ENCODE assay signal across 28 cellular contexts in the genomic region with DNA sequence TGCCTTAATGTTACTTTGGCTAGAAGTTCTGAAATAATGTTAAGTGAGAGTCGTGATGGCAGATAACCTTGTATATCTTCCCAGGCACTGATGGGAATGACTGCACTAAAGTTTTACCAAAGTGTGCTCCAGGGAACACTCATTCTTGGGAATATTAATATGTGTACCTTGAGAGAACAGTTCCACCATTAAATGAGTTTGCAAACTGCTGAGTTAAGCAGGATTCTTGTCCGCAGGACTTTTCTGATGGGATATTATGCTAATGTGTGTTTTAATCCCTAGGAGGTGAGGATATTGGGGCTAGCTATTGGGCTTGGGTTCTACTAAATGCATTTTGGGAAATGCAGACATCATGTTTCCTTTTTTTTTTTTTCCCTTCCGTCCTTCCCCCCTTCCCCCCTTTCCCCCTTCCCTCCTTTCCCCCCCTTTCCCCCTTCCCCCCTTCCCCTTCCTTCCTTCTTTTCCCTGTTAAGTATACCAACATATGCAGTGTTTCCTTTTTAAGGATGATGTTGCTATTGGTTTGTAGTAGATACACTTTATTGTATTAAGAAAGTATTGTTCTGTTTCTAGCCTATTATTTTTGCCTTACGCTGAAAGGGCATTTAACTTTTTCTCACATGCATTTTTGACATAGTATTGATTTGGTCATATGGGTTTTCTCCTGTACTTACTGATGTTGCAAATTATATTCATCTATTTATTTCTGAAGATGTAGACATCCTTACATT. TPM values are rescaled to one million over a fixed set of nuclear protein-coding genes. Genes with fewer than 3 reads are reported as not detected.
DNase-seq lines count a peak whose midpoint lies in the region; ATAC-seq lines count a peak whose summit lies in the region.
"Had no signal": no experiment of that assay in that cellular context is flagged by ENCODE, and none has a peak within 500 bp of the region (broad histone marks: within the 10 kb centered on the region; RNA-seq: fewer than 3 reads in every experiment).

No MANE protein-coding gene starts in this region.

- peaks cover 25% of the 10 kb centered on the region for H3K36me3 Mint-ChIP-seq in CD4-positive, CD25-positive, alpha-beta regulatory T cell
- peaks cover 0 to 23% (median 3%) of the 10 kb centered on the region in 3 donors for H3K36me3 Mint-ChIP-seq in CD8-positive, alpha-beta memory T cell
- H3K36me3 Mint-ChIP-seq in central memory CD8-positive, alpha-beta T cell (ENCODE audit: insufficient read depth): peaks cover 14% of the 10 kb centered on the region
- H3K36me3 Mint-ChIP-seq in natural killer cell treated with Interleukin-12 subunit alpha and Interleukin-12 subunit beta and Interleukin-15 and Interleukin-18, amount 100 ng/mL, for 72 hours: peaks cover 4% of the 10 kb centered on the region

- peaks cover 25% of the 10 kb centered on the region; the same call in 1 of the 2 replicates for H3K79me2 ChIP-seq in Karpas-422 (ENCODE audit: low read length)

- no peaks in the 10 kb centered on the region for H3K4me1 ChIP-seq in CD4-positive, CD25-positive, alpha-beta regulatory T cell (ENCODE audit: control insufficient read depth, insufficient read depth, low read length, poor library complexity, severe bottlenecking)
- no peaks in the 10 kb centered on the region for H3K4me1 ChIP-seq in CD8-positive, alpha-beta memory T cell (ENCODE audit: insufficient read depth, low read length)
- peaks cover 13% of the 10 kb centered on the region for H3K4me1 ChIP-seq in Karpas-422 (ENCODE audit: low read length)
- H3K4me1 ChIP-seq: foreskin keratinocyte, sigmoid colon, transverse colon had no signal

- no peak for DNase-seq in CD4-positive, CD25-positive, alpha-beta regulatory T cell
- no peak for DNase-seq in CD8-positive, alpha-beta memory T cell
- DNase-seq in central memory CD8-positive, alpha-beta T cell (ENCODE audit: low spot score in 2 of 2): no peak
- DNase-seq in natural killer cell treated with Interleukin-12 subunit alpha and Interleukin-12 subunit beta and Interleukin-15 and Interleukin-18, amount 100 ng/mL, for 72 hours (ENCODE audit: low spot score): no peak
- no peak for DNase-seq in NCI-H2029 (lab: John Stamatoyannopoulos, UW)
- no peak for DNase-seq in SHP77 treated with DMSO at 0.1 percent for 48 hours (lab: John Stamatoyannopoulos, UW)
- no peak for DNase-seq in Karpas-422
- DNase-seq: activated CD4-positive, alpha-beta T cell treated with anti-CD3 and anti-CD28 coated beads for 1 hour; activated CD8-positive, alpha-beta memory T cell treated with anti-CD3 and anti-CD28 coated beads, Interleukin-2, amount 10 ng/mL, durations not matched to agents 7 days and 5 days; DMS79; effector CD4-positive, alpha-beta T cell; foreskin keratinocyte; GF-D8; midbrain; NCI-H1694; NCI-H2171 treated with DMSO at 0.1 percent for 48 hours; NCI-H524 treated with DMSO at 0.1 percent for 48 hours; NK-92 treated with Interleukin-12 subunit alpha and Interleukin-12 subunit beta, amount 100 ng/mL, for 24 hours; PC-9; posterior cingulate gyrus; Right ventricle myocardium superior; sigmoid colon; SW 1271; transverse colon had no signal

- CTCF ChIA-PET in CD8-positive, alpha-beta memory T cell (lab: Charles Lee): no interaction called here

- peak overlapping the region in 2 of 3 donors; percentile 4 to 57 for H3K27ac Mint-ChIP-seq in CD4-positive, CD25-positive, alpha-beta regulatory T cell
- H3K27ac Mint-ChIP-seq in CD8-positive, alpha-beta memory T cell: peak overlapping the region in 7 of 8 donors; percentile 5 to 89 (median 85)
- H3K27ac Mint-ChIP-seq in central memory CD8-positive, alpha-beta T cell (ENCODE audit: low read depth): peak overlapping the region; percentile 79
- H3K27ac Mint-ChIP-seq in natural killer cell treated with Interleukin-12 subunit alpha and Interleukin-12 subunit beta and Interleukin-15 and Interleukin-18, amount 100 ng/mL, for 72 hours: peak overlapping the region; percentile 42 to 63
- H3K27ac Mint-ChIP-seq: activated CD8-positive, alpha-beta memory T cell treated with anti-CD3 and anti-CD28 coated beads, Interleukin-2, amount 10 ng/mL, durations not matched to agents 7 days and 5 days; activated T-helper 1 cell treated with anti-CD3 and anti-CD28 coated beads, Interleukin-12 subunit alpha, Interleukin-12 subunit beta, Interleukin-2, Interleukin-4 antibody, amounts not matched to agents 30 ng/mL and 10 ng/mL and 1 ng/mL, durations not matched to agents 14 hours and 24 hours and 36 hours had no signal

- no peak overlapping the region for H3K4me3 Mint-ChIP-seq in CD4-positive, CD25-positive, alpha-beta regulatory T cell
- H3K4me3 Mint-ChIP-seq in CD8-positive, alpha-beta memory T cell: no peak overlapping the region
- no peak overlapping the region for H3K4me3 Mint-ChIP-seq in central memory CD8-positive, alpha-beta T cell
- no peak overlapping the region for H3K4me3 Mint-ChIP-seq in natural killer cell treated with Interleukin-12 subunit alpha and Interleukin-12 subunit beta and Interleukin-15 and Interleukin-18, amount 100 ng/mL, for 72 hours
- H3K4me3 Mint-ChIP-seq: activated CD8-positive, alpha-beta memory T cell treated with anti-CD3 and anti-CD28 coated beads, Interleukin-2, amount 10 ng/mL, durations not matched to agents 7 days and 5 days; activated T-helper 1 cell treated with anti-CD3 and anti-CD28 coated beads, Interleukin-12 subunit alpha, Interleukin-12 subunit beta, Interleukin-2, Interleukin-4 antibody, amounts not matched to agents 30 ng/mL and 10 ng/mL and 1 ng/mL, durations not matched to agents 14 hours and 24 hours and 36 hours; GM23338 had no signal

- H3K4me2 ChIP-seq in Karpas-422 (ENCODE audit: low read depth, low read length, poor library complexity, severe bottlenecking): no peak overlapping the region
- H3K4me2 ChIP-seq: GM23338, PC-9 had no signal

- no peaks in the 10 kb centered on the region for H3K27me3 Mint-ChIP-seq in CD4-positive, CD25-positive, alpha-beta regulatory T cell
- H3K27me3 Mint-ChIP-seq in CD8-positive, alpha-beta memory T cell: no peaks in the 10 kb centered on the region
- H3K27me3 Mint-ChIP-seq in central memory CD8-positive, alpha-beta T cell: no peaks in the 10 kb centered on the region
- H3K27me3 Mint-ChIP-seq in natural killer cell treated with Interleukin-12 subunit alpha and Interleukin-12 subunit beta and Interleukin-15 and Interleukin-18, amount 100 ng/mL, for 72 hours: no peaks in the 10 kb centered on the region
- H3K27me3 Mint-ChIP-seq: activated CD8-positive, alpha-beta memory T cell treated with anti-CD3 and anti-CD28 coated beads, Interleukin-2, amount 10 ng/mL, durations not matched to agents 7 days and 5 days had no signal

- H4K20me1 ChIP-seq in Karpas-422 (ENCODE audit: insufficient read depth, low read depth, low read length): 0 out of 2 replicates have a peak, but pooled peaks cover 6% of the 10 kb centered on the region

- ATAC-seq in CD4-positive, CD25-positive, alpha-beta regulatory T cell (ENCODE audit: low read depth in 2 of 2): no peak
- ATAC-seq in central memory CD8-positive, alpha-beta T cell (replicated peaks; ENCODE audit: extremely low read depth, poor library complexity, severe bottlenecking): no peak
- no peak for ATAC-seq in natural killer cell treated with Interleukin-12 subunit alpha and Interleukin-12 subunit beta and Interleukin-15 and Interleukin-18, amount 100 ng/mL, for 72 hours
- ATAC-seq: activated CD8-positive, alpha-beta memory T cell treated with anti-CD3 and anti-CD28 coated beads, Interleukin-2, amount 10 ng/mL, durations not matched to agents 7 days and 5 days; esophagus mucosa; foreskin keratinocyte; GM23338; left lobe of liver had no signal

- POLR2A ChIA-PET in CD8-positive, alpha-beta memory T cell (lab: Charles Lee): no interaction called here

- no peaks in the 10 kb centered on the region for H3K9me2 ChIP-seq in Karpas-422 (replicated peaks; ENCODE audit: insufficient read depth, low read length)

- no peaks in the 10 kb centered on the region for H3K9me3 ChIP-seq in CD4-positive, CD25-positive, alpha-beta regulatory T cell (ENCODE audit: control insufficient read depth in 2 of 2, low read length in 2 of 2)
- no peaks in the 10 kb centered on the region for H3K9me3 ChIP-seq in CD8-positive, alpha-beta memory T cell (ENCODE audit: low read length)
- no peaks in the 10 kb centered on the region for H3K9me3 ChIP-seq in Karpas-422 (ENCODE audit: low read length)
- H3K9me3 ChIP-seq: sigmoid colon, transverse colon had no signal

- H3K4me3 ChIP-seq in CD4-positive, CD25-positive, alpha-beta regulatory T cell (ENCODE audit: low read depth, low read length): no peak overlapping the region
- no peak overlapping the region for H3K4me3 ChIP-seq in CD8-positive, alpha-beta memory T cell (ENCODE audit: low read length)
- H3K4me3 ChIP-seq in Karpas-422 (ENCODE audit: low read length): no peak overlapping the region
- H3K4me3 ChIP-seq: GM23338, PC-9, sigmoid colon, transverse colon had no signal

- no peaks in the 10 kb centered on the region for H3K27me3 ChIP-seq in CD4-positive, CD25-positive, alpha-beta regulatory T cell (ENCODE audit: control insufficient read depth, insufficient read depth, low read length)
- no peaks in the 10 kb centered on the region for H3K27me3 ChIP-seq in CD8-positive, alpha-beta memory T cell (ENCODE audit: insufficient read depth, low read length, poor library complexity, severe bottlenecking)
- H3K27me3 ChIP-seq in Karpas-422 (ENCODE audit: low read length): no peaks in the 10 kb centered on the region
- H3K27me3 ChIP-seq: foreskin keratinocyte, sigmoid colon, transverse colon had no signal

- no peak overlapping the region for H3K27ac ChIP-seq in CD4-positive, CD25-positive, alpha-beta regulatory T cell (ENCODE audit: insufficient read depth, low read length, poor library complexity, severe bottlenecking)
- no peak overlapping the region for H3K27ac ChIP-seq in CD8-positive, alpha-beta memory T cell (ENCODE audit: low read depth, low read length)
- H3K27ac ChIP-seq in Karpas-422 (ENCODE audit: low read length): no peak overlapping the region
- H3K27ac ChIP-seq: foreskin keratinocyte, PC-9, sigmoid colon, transverse colon had no signal

- peaks cover 17 to 34% (median 33%) of the 10 kb centered on the region in 4 donors for H3K4me1 Mint-ChIP-seq in CD4-positive, CD25-positive, alpha-beta regulatory T cell
- peaks cover 41 to 53% (median 51%) of the 10 kb centered on the region in 3 donors for H3K4me1 Mint-ChIP-seq in CD8-positive, alpha-beta memory T cell
- H3K4me1 Mint-ChIP-seq in central memory CD8-positive, alpha-beta T cell: peaks cover 44% of the 10 kb centered on the region
- peaks cover 43 to 44% of the 10 kb centered on the region in 2 donors for H3K4me1 Mint-ChIP-seq in natural killer cell treated with Interleukin-12 subunit alpha and Interleukin-12 subunit beta and Interleukin-15 and Interleukin-18, amount 100 ng/mL, for 72 hours (ENCODE audit: low read depth in 2 of 2)

- H3K9me3 Mint-ChIP-seq in CD4-positive, CD25-positive, alpha-beta regulatory T cell: peaks cover 0 to 2% (median 0%) of the 10 kb centered on the region in 7 donors
- H3K9me3 Mint-ChIP-seq in CD8-positive, alpha-beta memory T cell: no peaks in the 10 kb centered on the region
- no peaks in the 10 kb centered on the region for H3K9me3 Mint-ChIP-seq in central memory CD8-positive, alpha-beta T cell
- H3K9me3 Mint-ChIP-seq in natural killer cell treated with Interleukin-12 subunit alpha and Interleukin-12 subunit beta and Interleukin-15 and Interleukin-18, amount 100 ng/mL, for 72 hours: no peaks in the 10 kb centered on the region
- H3K9me3 Mint-ChIP-seq: activated T-helper 1 cell treated with anti-CD3 and anti-CD28 coated beads, Interleukin-12 subunit alpha, Interleukin-12 subunit beta, Interleukin-2, Interleukin-4 antibody, amounts not matched to agents 30 ng/mL and 10 ng/mL and 1 ng/mL, durations not matched to agents 14 hours and 24 hours and 36 hours had no signal

- H3K36me3 ChIP-seq in CD4-positive, CD25-positive, alpha-beta regulatory T cell (ENCODE audit: control insufficient read depth, insufficient read depth, low read length): peaks cover 17% of the 10 kb centered on the region
- H3K36me3 ChIP-seq in CD8-positive, alpha-beta memory T cell (ENCODE audit: insufficient read depth, low read length): peaks cover 17% of the 10 kb centered on the region
- H3K36me3 ChIP-seq in Karpas-422 (ENCODE audit: insufficient read depth, low read length): no peaks in the 10 kb centered on the region

- H3K9ac ChIP-seq in Karpas-422 (ENCODE audit: low read length): no peak overlapping the region

- no peak overlapping the region for H2AFZ ChIP-seq in Karpas-422 (ENCODE audit: low read length)
- H2AFZ ChIP-seq: GM23338, PC-9 had no signal

RNA-seq across cellular contexts. Expression of a gene that starts 15.5 kb away (rescaled TPM):
- total RNA-seq in CD4-positive, CD25-positive, alpha-beta regulatory T cell: 5.4 TPM
- 1 to 10 TPM in 1 of 4 donors, under 1 TPM in 3; 0.56 to 1.0 (median 0.81) TPM for polyA plus RNA-seq in CD4-positive, CD25-positive, alpha-beta regulatory T cell
- 1 to 10 TPM; 6.8 to 7.0 TPM for total RNA-seq in CD8-positive, alpha-beta memory T cell
- polyA plus RNA-seq in CD8-positive, alpha-beta memory T cell: 1.3 TPM
- 10 to 100 TPM in 1 of 2 donors, 1 to 10 TPM in 1; 7.6 to 11.9 TPM for total RNA-seq in natural killer cell treated with Interleukin-12 subunit alpha and Interleukin-12 subunit beta and Interleukin-15 and Interleukin-18, amount 100 ng/mL, for 72 hours
- total RNA-seq in Karpas-422 (2014; rRNA removed; shearing (Covaris generic); ENCODE audit: low replicate concordance): 4.6 and 8.1 TPM in 2 replicates

RNA-seq across cellular contexts. Expression of a gene that starts 38.6 kb away (rescaled TPM):
- total RNA-seq in CD4-positive, CD25-positive, alpha-beta regulatory T cell: 10.3 TPM
- polyA plus RNA-seq in CD4-positive, CD25-positive, alpha-beta regulatory T cell: 1 to 10 TPM; 1.8 to 3.7 (median 2.7) TPM
- total RNA-seq in CD8-positive, alpha-beta memory T cell: 1 to 10 TPM; 1.6 to 2.4 TPM
- 3.2 TPM for polyA plus RNA-seq in CD8-positive, alpha-beta memory T cell
- total RNA-seq in natural killer cell treated with Interleukin-12 subunit alpha and Interleukin-12 subunit beta and Interleukin-15 and Interleukin-18, amount 100 ng/mL, for 72 hours: 1 to 10 TPM; 4.4 to 7.0 TPM
- 7.0 and 8.2 TPM in 2 replicates for total RNA-seq in Karpas-422 (2014; rRNA removed; shearing (Covaris generic); ENCODE audit: low replicate concordance)

Comparison
In these comparisons a context has a peak if more than half of its experiments do, and no peak if none do; other contexts are left out.
1. H3K27ac Mint-ChIP-seq: peak in every context shown above with its lines; median percentile 85 in CD8-positive, alpha-beta memory T cell; 79 in central memory CD8-positive, alpha-beta T cell; 52 in natural killer cell treated with Interleukin-12 subunit alpha and Interleukin-12 subunit beta and Interleukin-15 and Interleukin-18, amount 100 ng/mL, for 72 hours; 30 in CD4-positive, CD25-positive, alpha-beta regulatory T cell.